Comparison of ENCODE assay signal across 11 cellular contexts in genomic region chr7:149494738-149495368, GRCh38. TPM values are rescaled to one million over a fixed set of nuclear protein-coding genes. Genes with fewer than 3 reads are reported as not detected.
DNase-seq lines count a peak whose midpoint lies in the region; ATAC-seq, FAIRE-seq and TF ChIP-seq lines count a peak whose summit lies in the region.
"Had no signal": no experiment of that assay in that cellular context is flagged by ENCODE, and none has a peak within 500 bp of the region (broad histone marks: within the 10 kb centered on the region; RNA-seq: fewer than 3 reads in every experiment).

No MANE protein-coding gene starts in this region.

- CTCF ChIA-PET in H1 (lab: Charles Lee; ENCODE audit: partially characterized antibody) = interaction anchor here (0.8 to 2.3 kb wide), 9 partner anchors 13 to 311 kb away, joined by 3 to 12 read pairs (median 4); no protein-coding TSS in a partner anchor

- H3K18ac ChIP-seq in H1 (ENCODE audit: extremely low read depth, low read length) = no peak overlapping the region

- TF ChIP-seq CTCF in NB4 (IDR thresholded peaks at IDR 0.05; ENCODE audit: low read depth, low read length) (no peak), H1 (IDR thresholded peaks at IDR 0.05; ENCODE audit: control extremely low read depth in 1 of 3, insufficient read depth in 1 of 3, low read depth in 1 of 3, low read length in 3 of 3) (no peak), neutrophil (IDR thresholded peaks at IDR 0.05) (peak; percentile 78), uterus (IDR thresholded peaks at IDR 0.05) (no peak)

- no peak overlapping the region for H3K4me2 ChIP-seq in H1 (ENCODE audit: insufficient read depth in 1 of 2, low read depth in 2 of 2, low read length in 2 of 2)

- H3K79me2 ChIP-seq in H1 (ENCODE audit: control insufficient read depth in 1 of 2, insufficient read depth in 2 of 2, low read length in 2 of 2) = peaks cover 0 to 12% of the 10 kb centered on the region in 2 experiments; a peak in 2 of 4 replicates

- no peak overlapping the region for H4K8ac ChIP-seq in H1 (ENCODE audit: extremely low read depth, insufficient read depth, low read length)

- TF ChIP-seq POLR2A in NB4 (IDR thresholded peaks at IDR 0.05; ENCODE audit: extremely low read depth, insufficient read length) (no peak), H1 (IDR thresholded peaks at IDR 0.05; ENCODE audit: control extremely low read depth in 1 of 2, low read depth in 2 of 2, low read length in 2 of 2) (no peak), uterus (IDR thresholded peaks at IDR 0.05) (no peak)

- H3K4ac ChIP-seq in H1 (replicated peaks; ENCODE audit: insufficient read length, low read depth, low read length) = no peak overlapping the region

- no peak overlapping the region for H3K14ac ChIP-seq in H1 (ENCODE audit: insufficient read length)

- H2AK5ac ChIP-seq in H1 (ENCODE audit: low read depth, low read length) = no peak overlapping the region

- H4K5ac ChIP-seq in H1 (ENCODE audit: insufficient read length, low read depth, low read length) = no peak overlapping the region

- no peak for TF ChIP-seq EP300 in H1 (IDR thresholded peaks at IDR 0.05; ENCODE audit: borderline replicate concordance in 1 of 2, low read depth in 2 of 2, low read length in 2 of 2)

- no peak for ATAC-seq in CD4-positive, CD25-positive, alpha-beta regulatory T cell (ENCODE audit: low read depth in 2 of 2)
- ATAC-seq in HG03342 (IDR thresholded peaks at IDR 0.05; ENCODE audit: unreplicated experiment) = no peak

- no peak overlapping the region for H3K23ac ChIP-seq in H1 (ENCODE audit: insufficient read length)

- H2BK20ac ChIP-seq in H1 (ENCODE audit: low read length) = no peak overlapping the region

- no peak overlapping the region for H2BK15ac ChIP-seq in H1 (ENCODE audit: low read length)

- H3K36me3 ChIP-seq in CD4-positive, CD25-positive, alpha-beta regulatory T cell (ENCODE audit: control insufficient read depth, insufficient read depth, low read length) = peaks cover 41% of the 10 kb centered on the region
- H3K36me3 ChIP-seq in H1 (ENCODE audit: control insufficient read depth in 2 of 4, insufficient read depth in 4 of 4, low read length in 3 of 4) (peaks cover 5 to 19% (median 16%) of the 10 kb centered on the region in 4 experiments; a peak in 5 of 8 replicates), neutrophil (peaks cover 45% of the 10 kb centered on the region), uterus (no peaks in the 10 kb centered on the region)

- H3K27ac Mint-ChIP-seq in CD4-positive, CD25-positive, alpha-beta regulatory T cell = peak overlapping the region in 2 of 3 donors; percentile 23 to 25

- TF ChIP-seq RAD21 in H1 (IDR thresholded peaks at IDR 0.05 in 1 of 2, conservative IDR thresholded peaks at IDR 0.05 in 1 of 2; ENCODE audit: low read depth in 2 of 2, low read length in 2 of 2) = no peak

- no peak overlapping the region for H2BK5ac ChIP-seq in H1 (ENCODE audit: low read depth, low read length)

- WGBS in H1 (ENCODE audit: extremely low coverage in 1 of 2, insufficient coverage in 1 of 2, insufficient read length in 1 of 2, insufficient replicate concordance in 2 of 2, low coverage in 1 of 2, low lambda C conversion rate in 2 of 2, missing lambda C conversion rate in 1 of 2), 2 experiments = 84% methylated on average over 6 of the region's 6 CpGs; no CpG with 5 or more reads in 1 of the 2 experiments

- peak in 1 of 3 donors; percentile 47 for DNase-seq in CD4-positive, CD25-positive, alpha-beta regulatory T cell
- DNase-seq in NB4 (ENCODE audit: low read depth) (peak; percentile 75), H1 (ENCODE audit: low read depth in 1 of 2, low spot score in 2 of 2) (no peak), uterus (no peak), amniotic stem cell (lab: John Stamatoyannopoulos, UW) (no peak), hepatic stellate cell (ENCODE audit: low spot score) (no peak)
- DNase-seq: MM.1S; stimulated activated CD4-positive, alpha-beta T cell treated with anti-CD3 and anti-CD28 coated beads, Interleukin-2, amount 100 ng/mL, for 48 hours had no signal

- H3K36me3 Mint-ChIP-seq in CD4-positive, CD25-positive, alpha-beta regulatory T cell = peaks cover 26% of the 10 kb centered on the region

- no peak overlapping the region for H3K9ac ChIP-seq in H1 (replicated peaks in 1 of 4; ENCODE audit: extremely low read depth in 1 of 4, low read depth in 3 of 4, low read length in 3 of 4)

- H4K20me1 ChIP-seq in H1 (replicated peaks in 1 of 2; ENCODE audit: control insufficient read depth in 1 of 2, insufficient read depth in 2 of 2, low read length in 2 of 2) = peaks cover 3 to 6% of the 10 kb centered on the region in 2 experiments

- H3K4me1 ChIP-seq in CD4-positive, CD25-positive, alpha-beta regulatory T cell (ENCODE audit: control insufficient read depth, insufficient read depth, low read length, poor library complexity, severe bottlenecking) = peaks cover 24% of the 10 kb centered on the region
- H3K4me1 ChIP-seq in H1 (replicated peaks in 1 of 4; ENCODE audit: control insufficient read depth in 3 of 4, insufficient read depth in 4 of 4, low read length in 3 of 4) (no peaks in the 10 kb centered on the region; a peak in 2 of 7 replicates), neutrophil (ENCODE audit: control insufficient read depth in 1 of 2, insufficient read depth in 1 of 2, low read depth in 1 of 2, low read length in 1 of 2) (peaks cover 31 to 38% of the 10 kb centered on the region in 2 experiments), uterus (no peaks in the 10 kb centered on the region)

- H3K56ac ChIP-seq in H1 (replicated peaks; ENCODE audit: insufficient read length, low read depth, low read length) = no peak overlapping the region

- no peak overlapping the region for H4K91ac ChIP-seq in H1 (replicated peaks; ENCODE audit: insufficient read length, low read length)

- no peaks in the 10 kb centered on the region for H3K9me3 Mint-ChIP-seq in CD4-positive, CD25-positive, alpha-beta regulatory T cell

- H3K4me3 Mint-ChIP-seq in CD4-positive, CD25-positive, alpha-beta regulatory T cell = peak overlapping the region in 3 of 4 donors; percentile 29 to 95 (median 81)

- H3K4me1 Mint-ChIP-seq in CD4-positive, CD25-positive, alpha-beta regulatory T cell = peaks cover 13 to 30% (median 25%) of the 10 kb centered on the region in 4 donors

- H3K9me3 ChIP-seq in CD4-positive, CD25-positive, alpha-beta regulatory T cell (ENCODE audit: control insufficient read depth in 2 of 2, low read length in 2 of 2) = no peaks in the 10 kb centered on the region
- H3K9me3 ChIP-seq in H1 (ENCODE audit: insufficient read depth in 2 of 2, low read depth in 1 of 2, low read length in 1 of 2) = no peaks in the 10 kb centered on the region
- H3K9me3 ChIP-seq in neutrophil = no peaks in the 10 kb centered on the region
- no peaks in the 10 kb centered on the region for H3K9me3 ChIP-seq in uterus

- no peak for FAIRE-seq in H1 (lab: Jason Lieb, UNC)
- FAIRE-seq: islet of Langerhans had no signal

- H2BK120ac ChIP-seq in H1 (replicated peaks; ENCODE audit: low read depth, low read length) = no peak overlapping the region

- no peaks in the 10 kb centered on the region; the same call in 1 of the 2 replicates for H3K79me1 ChIP-seq in H1 (ENCODE audit: low read depth, low read length)

- H3K23me2 ChIP-seq in H1 (ENCODE audit: low read depth, low read length) = 0 out of 2 replicates have a peak, but pooled peaks cover 4% of the 10 kb centered on the region

- H2BK12ac ChIP-seq in H1 (ENCODE audit: low read depth, low read length) = no peak overlapping the region

- no peak overlapping the region for H3K27ac ChIP-seq in CD4-positive, CD25-positive, alpha-beta regulatory T cell (ENCODE audit: insufficient read depth, low read length, poor library complexity, severe bottlenecking)
- H3K27ac ChIP-seq in H1 (ENCODE audit: low read depth, low read length) = no peak overlapping the region
- H3K27ac ChIP-seq in neutrophil = peak overlapping the region; percentile 96
- H3K27ac ChIP-seq in uterus = no peak overlapping the region

- H3K27me3 Mint-ChIP-seq in CD4-positive, CD25-positive, alpha-beta regulatory T cell = peaks cover 8% of the 10 kb centered on the region

- H3K27me3 ChIP-seq in CD4-positive, CD25-positive, alpha-beta regulatory T cell (ENCODE audit: control insufficient read depth, insufficient read depth, low read length) = no peaks in the 10 kb centered on the region
- H3K27me3 ChIP-seq in H1 (replicated peaks in 1 of 4; ENCODE audit: control insufficient read depth in 3 of 4, extremely low read depth in 1 of 4, insufficient read depth in 3 of 4, low read length in 3 of 4) (peaks cover 0 to 3% (median under 1%) of the 10 kb centered on the region in 4 experiments; a peak in 2 of 7 replicates), neutrophil (peaks cover 9% of the 10 kb centered on the region), uterus (no peaks in the 10 kb centered on the region)

- no peak overlapping the region for H3K4me3 ChIP-seq in CD4-positive, CD25-positive, alpha-beta regulatory T cell (ENCODE audit: low read depth, low read length)
- H3K4me3 ChIP-seq in NB4 (ENCODE audit: low read depth, low read length) = no peak overlapping the region
- H3K4me3 ChIP-seq in H1 (ENCODE audit: extremely low read depth in 1 of 4, insufficient read depth in 2 of 4, low read depth in 3 of 4, low read length in 4 of 4) = no peak overlapping the region
- H3K4me3 ChIP-seq in neutrophil (ENCODE audit: low read depth in 1 of 2, low read length in 1 of 2) = peak overlapping the region; percentile 89 to 91
- no peak overlapping the region for H3K4me3 ChIP-seq in uterus

- POLR2A ChIA-PET in H1 (lab: Charles Lee; ENCODE audit: partially characterized antibody) = interaction anchor here (0.6 to 1.9 kb wide), 4 partner anchors 8 to 265 kb away, joined by 3 to 4 read pairs (median 3); no protein-coding TSS in a partner anchor

- H2AFZ ChIP-seq in H1 (ENCODE audit: low read length) = no peak overlapping the region

- intact Hi-C loops in uterus (cut with DNase I; ENCODE audit: low total_unique reads) = no loop called here

RNA-seq across cellular contexts. Expression of gene ZNF746, which starts 2.8 kb away (rescaled TPM):
- 33.9 TPM for total RNA-seq in CD4-positive, CD25-positive, alpha-beta regulatory T cell
- polyA plus RNA-seq in CD4-positive, CD25-positive, alpha-beta regulatory T cell = 10 to 100 TPM in 2 of 4 donors, 1 to 10 TPM in 2; 8.2 to 11.5 (median 9.7) TPM
- total RNA-seq in H1 (2021; fragmentation: NEBNext Ultra II Directional; extraction: Animal tissue kit (Norgen Biotek cat#: 25700)) = 15.4 and 15.6 TPM in 2 replicates
- polyA plus RNA-seq in H1 (2011; rRNA removed) = 7.5 and 9.1 TPM in 2 replicates
- polyA plus RNA-seq in H1 (2011; cell fraction: cytosol; rRNA removed) = 6.8 TPM
- polyA plus RNA-seq in H1 (2011; cell fraction: nucleus; rRNA removed) = 14.0 TPM
- polyA plus RNA-seq in H1 (2012, experiment 1 of 2) = 8.4 to 12.7 TPM (median 10.6 TPM) in 4 replicates
- 9.8 TPM for polyA plus RNA-seq in H1 (2012, experiment 2 of 2)
- polyA plus RNA-seq in H1 (2013, experiment 1 of 2) = 8.0 TPM
- polyA plus RNA-seq in H1 (2013, experiment 2 of 2) = 7.6 TPM
- polyA minus RNA-seq in H1 (2011; rRNA and poly(A)+ RNA removed) = 7.2 and 11.5 TPM in 2 replicates
- polyA minus RNA-seq in H1 (2011; cell fraction: cytosol; rRNA and poly(A)+ RNA removed) = 11.9 TPM
- 14.7 TPM for polyA minus RNA-seq in H1 (2011; cell fraction: nucleus; rRNA and poly(A)+ RNA removed)
- total RNA-seq in uterus = 10 to 100 TPM; 15.6 to 30.5 (median 20.2) TPM

RNA-seq across cellular contexts. Expression of gene ZNF777, which starts 34.0 kb away (rescaled TPM):
- 13.4 TPM for total RNA-seq in CD4-positive, CD25-positive, alpha-beta regulatory T cell
- 1 to 10 TPM in 2 of 4 donors, under 1 TPM in 2; 0.46 to 1.6 (median 1.2) TPM for polyA plus RNA-seq in CD4-positive, CD25-positive, alpha-beta regulatory T cell
- 10.1 and 11.2 TPM in 2 replicates for total RNA-seq in H1 (2021; fragmentation: NEBNext Ultra II Directional; extraction: Animal tissue kit (Norgen Biotek cat#: 25700))
- polyA plus RNA-seq in H1 (2011; rRNA removed) = 8.0 and 9.4 TPM in 2 replicates
- polyA plus RNA-seq in H1 (2011; cell fraction: cytosol; rRNA removed) = 7.3 TPM
- 6.9 TPM for polyA plus RNA-seq in H1 (2011; cell fraction: nucleus; rRNA removed)
- polyA plus RNA-seq in H1 (2012, experiment 1 of 2) = 5.7 to 11.4 TPM (median 9.2 TPM) in 4 replicates
- 6.2 TPM for polyA plus RNA-seq in H1 (2012, experiment 2 of 2)
- 6.5 TPM for polyA plus RNA-seq in H1 (2013, experiment 1 of 2)
- polyA plus RNA-seq in H1 (2013, experiment 2 of 2) = 6.1 TPM
- polyA minus RNA-seq in H1 (2011; rRNA and poly(A)+ RNA removed) = 4.1 and 4.3 TPM in 2 replicates
- 9.1 TPM for polyA minus RNA-seq in H1 (2011; cell fraction: cytosol; rRNA and poly(A)+ RNA removed)
- polyA minus RNA-seq in H1 (2011; cell fraction: nucleus; rRNA and poly(A)+ RNA removed) = 4.5 TPM
- total RNA-seq in uterus = 10 to 100 TPM in 1 of 4 donors, 1 to 10 TPM in 3; 4.4 to 15.9 (median 5.8) TPM

Comparison
In these comparisons a context has a peak if more than half of its experiments do, and no peak if none do; other contexts are left out.
1. H3K4me3 ChIP-seq: peak in neutrophil (2 of 2); none in CD4-positive, CD25-positive, alpha-beta regulatory T cell (single experiment), NB4 (single experiment), H1 (0 of 4) and uterus (0 of 2).